8 cellular contexts compared by ENCODE assay signal in the genomic region with DNA sequence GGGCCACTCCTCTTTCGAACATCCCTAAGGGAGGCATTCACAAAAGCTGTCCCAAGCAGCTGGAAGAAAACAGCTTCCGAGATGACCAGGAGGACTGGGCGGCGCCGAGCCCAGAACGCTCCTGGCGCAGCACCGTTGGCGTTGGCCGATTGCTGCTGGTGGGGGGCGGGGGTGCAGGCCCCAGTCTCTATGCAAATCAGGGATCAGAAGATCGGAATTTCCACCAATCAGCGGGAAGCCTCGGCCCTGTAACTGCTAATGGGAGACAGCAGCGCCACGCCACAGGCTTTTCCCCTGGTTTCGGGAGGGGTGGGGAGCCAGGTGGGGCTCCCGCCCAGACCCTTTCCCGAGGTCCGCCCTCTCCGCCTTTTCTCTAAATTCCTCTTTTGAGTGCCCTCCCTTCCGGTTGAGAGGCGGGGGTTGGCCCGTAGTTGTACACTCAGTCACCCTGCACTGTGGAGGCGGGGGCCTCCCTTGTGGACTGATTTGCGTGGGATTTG. TPM values are rescaled to one million over a fixed set of nuclear protein-coding genes. Genes with fewer than 3 reads are reported as not detected.
DNase-seq lines count a peak whose midpoint lies in the region; ATAC-seq and TF ChIP-seq lines count a peak whose summit lies in the region.

No MANE protein-coding gene starts in this region.

- H3K27ac Mint-ChIP-seq in activated CD4-positive, alpha-beta T cell treated with anti-CD3 and anti-CD28 coated beads, Interleukin-2, amount 10 ng/mL, durations not matched to agents 24 days and 14 days, result peak overlapping the region; percentile 68

- H3K27ac ChIP-seq in lower lobe of right lung, result peak overlapping the region; percentile 74

- intact Hi-C loops in activated CD4-positive, alpha-beta T cell treated with anti-CD3 and anti-CD28 coated beads, Interleukin-2, amount 10 ng/mL, durations not matched to agents 24 days and 14 days (cut with micrococcal nuclease), result loop anchor here (2.0 to 5.0 kb wide), 2 partner anchors 23 to 183 kb away; partner anchors contain the start of gene RAB43
- intact Hi-C loops in lower lobe of right lung (cut with DNase I), result no loop called here

- no peaks in the 10 kb centered on the region for H3K27me3 ChIP-seq in lower lobe of right lung (ENCODE audit: low read depth)
- H3K27me3 ChIP-seq in MG63, result no peaks in the 10 kb centered on the region

- H3K36me3 Mint-ChIP-seq in activated CD4-positive, alpha-beta T cell treated with anti-CD3 and anti-CD28 coated beads, Interleukin-2, amount 10 ng/mL, durations not matched to agents 24 days and 14 days (ENCODE audit: low read depth), result peaks cover 41% of the 10 kb centered on the region

- peaks cover 33% of the 10 kb centered on the region for H3K4me1 Mint-ChIP-seq in activated CD4-positive, alpha-beta T cell treated with anti-CD3 and anti-CD28 coated beads, Interleukin-2, amount 10 ng/mL, durations not matched to agents 24 days and 14 days

- H3K9me3 Mint-ChIP-seq in activated CD4-positive, alpha-beta T cell treated with anti-CD3 and anti-CD28 coated beads, Interleukin-2, amount 10 ng/mL, durations not matched to agents 24 days and 14 days, result no peaks in the 10 kb centered on the region

- ATAC-seq in lower lobe of right lung, result peak; percentile 96 to 97
- ATAC-seq in stimulated activated naive CD8-positive, alpha-beta T cell treated with anti-CD3 and anti-CD28 coated beads, Interleukin-15, Interleukin-2, amounts not matched to agents 100 U/mL and 50 U/mL, for 24 hours, result no peak
- no peak for ATAC-seq in GM19035 (IDR thresholded peaks at IDR 0.05; ENCODE audit: unreplicated experiment)

- H3K4me3 ChIP-seq in lower lobe of right lung, result peak overlapping the region; percentile 37
- no peak overlapping the region for H3K4me3 ChIP-seq in MG63

- no peak for TF ChIP-seq CTCF in lower lobe of right lung (IDR thresholded peaks at IDR 0.05)

- DNase-seq in activated CD4-positive, alpha-beta T cell treated with anti-CD3 and anti-CD28 coated beads, Interleukin-2, amount 10 ng/mL, durations not matched to agents 24 days and 14 days, result peak; percentile 73
- DNase-seq in activated CD4-positive, alpha-beta T cell treated with anti-CD3 and anti-CD28 coated beads, Interleukin-2, amount 50 U/mL, for 4 hours, result no peak
- peak; percentile 55 for DNase-seq in NCI-H748 treated with DMSO at 0.1 percent for 48 hours (lab: John Stamatoyannopoulos, UW)
- DNase-seq in ecto neural progenitor cell (ENCODE audit: low spot score), result peak; percentile 95
- DNase-seq in lower lobe of right lung, result peak; percentile 94
- peak; percentile 20 for DNase-seq in stimulated activated naive CD8-positive, alpha-beta T cell treated with anti-CD3 and anti-CD28 coated beads, Interleukin-15, Interleukin-2, amounts not matched to agents 100 U/mL and 50 U/mL, for 24 hours
- DNase-seq in MG63, result no peak

- H3K9me3 ChIP-seq in lower lobe of right lung (no peaks in the 10 kb centered on the region), MG63 (no peaks in the 10 kb centered on the region)

- no peaks in the 10 kb centered on the region for H3K27me3 Mint-ChIP-seq in activated CD4-positive, alpha-beta T cell treated with anti-CD3 and anti-CD28 coated beads, Interleukin-2, amount 10 ng/mL, durations not matched to agents 24 days and 14 days

- H3K36me3 ChIP-seq in lower lobe of right lung (peaks cover 42% of the 10 kb centered on the region), MG63 (peaks cover 34% of the 10 kb centered on the region)

- peaks cover 22% of the 10 kb centered on the region for H3K4me1 ChIP-seq in lower lobe of right lung

- peak overlapping the region; percentile 52 for H3K4me3 Mint-ChIP-seq in activated CD4-positive, alpha-beta T cell treated with anti-CD3 and anti-CD28 coated beads, Interleukin-2, amount 10 ng/mL, durations not matched to agents 24 days and 14 days

RNA-seq across cellular contexts. Expression of gene HMCES, which starts 27.0 kb away (rescaled TPM):
- total RNA-seq in activated CD4-positive, alpha-beta T cell treated with anti-CD3 and anti-CD28 coated beads, Interleukin-2, amount 10 ng/mL, durations not matched to agents 24 days and 14 days, result 58.3 and 62.6 TPM in 2 replicates
- 28.1 TPM for total RNA-seq in lower lobe of right lung
- 59.9 and 81.0 TPM in 2 replicates for total RNA-seq in MG63 (2014; rRNA removed; shearing (Covaris generic); ENCODE audit: low replicate concordance)

RNA-seq across cellular contexts. Expression of gene COPG1, which starts 56.2 kb away (rescaled TPM):
- 142 and 164 TPM in 2 replicates for total RNA-seq in activated CD4-positive, alpha-beta T cell treated with anti-CD3 and anti-CD28 coated beads, Interleukin-2, amount 10 ng/mL, durations not matched to agents 24 days and 14 days
- 150 TPM for total RNA-seq in lower lobe of right lung
- 116 and 146 TPM in 2 replicates for total RNA-seq in MG63 (2014; rRNA removed; shearing (Covaris generic); ENCODE audit: low replicate concordance)

Comparison
In these comparisons a context has a peak if more than half of its experiments do, and no peak if none do; other contexts are left out.
1. DNase-seq: peak in activated CD4-positive, alpha-beta T cell treated with anti-CD3 and anti-CD28 coated beads, Interleukin-2, amount 10 ng/mL, durations not matched to agents 24 days and 14 days (single experiment), NCI-H748 treated with DMSO at 0.1 percent for 48 hours (single experiment), ecto neural progenitor cell (single experiment), lower lobe of right lung (single experiment) and stimulated activated naive CD8-positive, alpha-beta T cell treated with anti-CD3 and anti-CD28 coated beads, Interleukin-15, Interleukin-2, amounts not matched to agents 100 U/mL and 50 U/mL, for 24 hours (single experiment); none in activated CD4-positive, alpha-beta T cell treated with anti-CD3 and anti-CD28 coated beads, Interleukin-2, amount 50 U/mL, for 4 hours (0 of 2) and MG63 (single experiment).
2. ATAC-seq: peak in lower lobe of right lung (2 of 2); none in stimulated activated naive CD8-positive, alpha-beta T cell treated with anti-CD3 and anti-CD28 coated beads, Interleukin-15, Interleukin-2, amounts not matched to agents 100 U/mL and 50 U/mL, for 24 hours (single experiment) and GM19035 (single experiment).